Comparison of ENCODE assay signal across 7 cellular contexts in the genomic region with DNA sequence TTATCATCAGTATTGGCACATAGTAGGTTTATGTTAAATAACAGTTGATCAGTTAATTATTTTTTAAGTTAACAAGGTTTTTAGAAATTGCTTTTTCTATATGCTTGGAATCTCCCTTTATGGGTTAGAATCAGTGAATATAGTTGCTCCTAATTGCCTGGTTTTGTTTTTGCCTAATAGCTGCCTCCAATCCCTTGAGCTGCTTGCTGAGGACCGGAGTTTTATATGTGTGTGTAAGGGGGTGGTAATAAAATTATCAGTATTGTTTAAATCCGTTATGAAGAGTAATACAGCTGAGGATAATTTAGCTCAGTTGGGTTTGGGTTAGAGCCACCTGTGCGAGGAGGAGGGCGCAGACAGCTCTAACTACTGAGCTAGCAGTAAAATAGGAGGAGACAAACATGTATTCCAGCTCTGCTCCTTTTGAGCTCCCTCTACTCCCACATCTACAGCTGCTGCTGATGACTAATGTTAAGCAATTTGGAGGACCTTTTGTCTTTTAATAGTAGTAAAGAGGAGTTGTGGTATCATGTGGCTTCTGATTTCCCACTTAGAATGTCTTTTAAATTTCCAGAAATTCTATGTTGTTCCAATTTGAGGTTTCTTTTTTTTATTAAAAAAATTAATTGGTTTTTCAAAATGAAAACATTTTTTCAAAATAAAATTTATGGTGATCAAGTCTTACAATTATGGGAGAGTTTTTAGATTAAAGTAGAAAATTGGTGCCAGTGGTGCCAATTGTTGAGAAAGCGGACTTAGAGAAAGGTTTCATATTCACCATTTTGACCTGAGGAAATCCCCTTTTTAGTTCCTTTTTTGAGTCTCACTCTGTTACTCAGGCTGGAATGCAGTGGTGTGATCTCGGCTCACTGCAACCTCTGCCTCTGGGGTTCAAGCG.
DNase-seq lines count a peak whose midpoint lies in the region; ATAC-seq, FAIRE-seq and TF ChIP-seq lines count a peak whose summit lies in the region.

No MANE protein-coding gene starts in this region.

- no peak overlapping the region for H3K9ac ChIP-seq in Karpas-422 (ENCODE audit: low read length)

- H3K4me3 ChIP-seq in Karpas-422 (ENCODE audit: low read length) (no peak overlapping the region), brain microvascular endothelial cell (ENCODE audit: low read depth, low read length) (no peak overlapping the region), pancreas (no peak overlapping the region)

- peaks cover 8% of the 10 kb centered on the region for H3K36me3 Mint-ChIP-seq in activated CD4-positive, alpha-beta T cell treated with anti-CD3 and anti-CD28 coated beads, Interleukin-2, amount 10 ng/mL, durations not matched to agents 24 days and 14 days (ENCODE audit: low read depth)

- H3K9me2 ChIP-seq in Karpas-422 (replicated peaks; ENCODE audit: insufficient read depth, low read length), result no peaks in the 10 kb centered on the region

- WGBS in pancreas, 2 donors, result 88 to 90% methylated on average over 7 of the region's 7 CpGs

- H3K9me3 ChIP-seq in Karpas-422 (ENCODE audit: low read length), result no peaks in the 10 kb centered on the region
- H3K9me3 ChIP-seq in pancreas, result no peaks in the 10 kb centered on the region

- no peak overlapping the region for H2AFZ ChIP-seq in Karpas-422 (ENCODE audit: low read length)

- in situ Hi-C loops in brain microvascular endothelial cell (cut with HindIII; ENCODE audit: low pct_ligation_motif_present, low sequenced_read_pairs), result no loop called here

- FAIRE-seq in pancreas (lab: Jason Lieb, UNC), result peak; percentile 20

- H4K20me1 ChIP-seq in Karpas-422 (ENCODE audit: insufficient read depth, low read depth, low read length), result no peaks in the 10 kb centered on the region

- H3K9me3 Mint-ChIP-seq in activated CD4-positive, alpha-beta T cell treated with anti-CD3 and anti-CD28 coated beads, Interleukin-2, amount 10 ng/mL, durations not matched to agents 24 days and 14 days, result no peaks in the 10 kb centered on the region

- no peaks in the 10 kb centered on the region for H3K27me3 Mint-ChIP-seq in activated CD4-positive, alpha-beta T cell treated with anti-CD3 and anti-CD28 coated beads, Interleukin-2, amount 10 ng/mL, durations not matched to agents 24 days and 14 days

- H3K27ac Mint-ChIP-seq in activated CD4-positive, alpha-beta T cell treated with anti-CD3 and anti-CD28 coated beads, Interleukin-2, amount 10 ng/mL, durations not matched to agents 24 days and 14 days, result no peak overlapping the region

- peaks cover 2% of the 10 kb centered on the region for H3K4me1 Mint-ChIP-seq in activated CD4-positive, alpha-beta T cell treated with anti-CD3 and anti-CD28 coated beads, Interleukin-2, amount 10 ng/mL, durations not matched to agents 24 days and 14 days

- H3K36me3 ChIP-seq in Karpas-422 (ENCODE audit: insufficient read depth, low read length) (peaks cover 12% of the 10 kb centered on the region), brain microvascular endothelial cell (replicated peaks) (peaks cover 6% of the 10 kb centered on the region), pancreas (no peaks in the 10 kb centered on the region)

- ATAC-seq in GM18907 (IDR thresholded peaks at IDR 0.05; ENCODE audit: unreplicated experiment) (peak; percentile 57), pancreas (peak in 2 of 4 donors; percentile 63 to 72), HG03520 (IDR thresholded peaks at IDR 0.05; ENCODE audit: unreplicated experiment) (no peak), HG02884 (IDR thresholded peaks at IDR 0.05; ENCODE audit: unreplicated experiment) (no peak)

- H3K79me2 ChIP-seq in Karpas-422 (ENCODE audit: low read length), result peaks cover 87% of the 10 kb centered on the region

- no peak overlapping the region for H3K4me3 Mint-ChIP-seq in activated CD4-positive, alpha-beta T cell treated with anti-CD3 and anti-CD28 coated beads, Interleukin-2, amount 10 ng/mL, durations not matched to agents 24 days and 14 days

- intact Hi-C loops in pancreas (cut with DNase I), result no loop called here
- intact Hi-C loops in activated CD4-positive, alpha-beta T cell treated with anti-CD3 and anti-CD28 coated beads, Interleukin-2, amount 10 ng/mL, durations not matched to agents 24 days and 14 days (cut with micrococcal nuclease), result no loop called here

- no peak for DNase-seq in Karpas-422
- peak; percentile 52 for DNase-seq in brain microvascular endothelial cell
- DNase-seq in pancreas, result no peak
- no peak for DNase-seq in activated CD4-positive, alpha-beta T cell treated with anti-CD3 and anti-CD28 coated beads, Interleukin-2, amount 10 ng/mL, durations not matched to agents 24 days and 14 days

- H3K4me2 ChIP-seq in Karpas-422 (ENCODE audit: low read depth, low read length, poor library complexity, severe bottlenecking), result no peak overlapping the region

- no peak for TF ChIP-seq CTCF in brain microvascular endothelial cell (IDR thresholded peaks at IDR 0.05; ENCODE audit: low read depth, low read length, missing control alignments)
- no peak for TF ChIP-seq CTCF in pancreas (IDR thresholded peaks at IDR 0.05)

- H3K27ac ChIP-seq in Karpas-422 (ENCODE audit: low read length) (peak overlapping the region; percentile 44; the same call in 1 of the 2 replicates), brain microvascular endothelial cell (peak overlapping the region; percentile 34), pancreas (no peak overlapping the region)

- peaks cover 32% of the 10 kb centered on the region for H3K4me1 ChIP-seq in Karpas-422 (ENCODE audit: low read length)
- no peaks in the 10 kb centered on the region for H3K4me1 ChIP-seq in pancreas

- H3K27me3 ChIP-seq in Karpas-422 (ENCODE audit: low read length), result no peaks in the 10 kb centered on the region
- H3K27me3 ChIP-seq in brain microvascular endothelial cell (replicated peaks), result no peaks in the 10 kb centered on the region
- no peaks in the 10 kb centered on the region for H3K27me3 ChIP-seq in pancreas

Comparison
In these comparisons a context has a peak if more than half of its experiments do, and no peak if none do; other contexts are left out.
1. H3K27ac ChIP-seq: peak in Karpas-422 (single experiment) and brain microvascular endothelial cell (single experiment); none in pancreas (0 of 4).